Comparison of ENCODE assay signal across 23 cellular contexts in the genomic region with DNA sequence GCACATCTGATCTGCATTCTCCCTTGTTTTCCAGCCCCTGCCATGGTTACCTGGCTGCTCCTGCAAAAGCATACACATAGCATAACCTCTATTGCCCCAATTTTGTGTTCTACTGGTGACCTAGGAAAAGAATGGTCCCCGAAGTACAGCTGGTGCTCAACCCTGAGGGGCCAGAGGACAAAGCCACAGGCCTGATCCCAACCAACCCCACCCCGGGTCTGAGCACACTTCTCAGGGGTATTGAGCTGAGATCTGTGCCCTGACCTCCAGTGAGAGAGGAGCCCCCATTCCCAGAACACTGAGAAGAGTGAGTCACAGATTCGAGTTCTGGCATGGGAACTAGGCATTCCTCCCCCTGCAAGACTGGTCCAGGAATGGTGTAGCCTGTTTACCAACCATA.
DNase-seq lines count a peak whose midpoint lies in the region; ATAC-seq and TF ChIP-seq lines count a peak whose summit lies in the region.
"Had no signal": no experiment of that assay in that cellular context is flagged by ENCODE, and none has a peak within 500 bp of the region (broad histone marks: within the 10 kb centered on the region; RNA-seq: fewer than 3 reads in every experiment).

No MANE protein-coding gene starts in this region.

- H3K9me3 ChIP-seq in aorta (ENCODE audit: control insufficient read depth, low read length), result no peaks in the 10 kb centered on the region
- H3K9me3 ChIP-seq: BE2C, BLaER1 had no signal

- 57 to 84% methylated on average over 3 of the region's 3 CpGs for WGBS in aorta, 2 donors

- H3K4me3 ChIP-seq in aorta (ENCODE audit: low read length in 2 of 2), result no peak overlapping the region
- H3K4me3 ChIP-seq: BLaER1, GM12878 had no signal

- no peaks in the 10 kb centered on the region for H3K36me3 ChIP-seq in aorta (ENCODE audit: control insufficient read depth in 1 of 2, insufficient read depth in 2 of 2, low read length in 1 of 2)
- H3K36me3 ChIP-seq: BE2C, BLaER1 had no signal

- H3K4me1 Mint-ChIP-seq in chondrocyte (ENCODE audit: low read depth), result no peaks in the 10 kb centered on the region
- H3K4me1 Mint-ChIP-seq: CD14-positive monocyte; CD4-positive, alpha-beta memory T cell; CD4-positive, CD25-positive, alpha-beta regulatory T cell; CD8-positive, alpha-beta memory T cell had no signal

- no peaks in the 10 kb centered on the region for H3K27me3 ChIP-seq in aorta (ENCODE audit: control insufficient read depth in 1 of 2, insufficient read depth in 2 of 2, low read length in 1 of 2)
- H3K27me3 ChIP-seq: BE2C had no signal

- H3K36me3 Mint-ChIP-seq in chondrocyte (ENCODE audit: low read depth), result no peaks in the 10 kb centered on the region
- H3K36me3 Mint-ChIP-seq: CD14-positive monocyte; CD4-positive, alpha-beta memory T cell; CD4-positive, CD25-positive, alpha-beta regulatory T cell; CD8-positive, alpha-beta memory T cell had no signal

- H3K27ac Mint-ChIP-seq in chondrocyte (ENCODE audit: unreplicated experiment), result no peak overlapping the region
- H3K27ac Mint-ChIP-seq: CD14-positive monocyte; CD4-positive, alpha-beta memory T cell; CD4-positive, CD25-positive, alpha-beta regulatory T cell; CD8-positive, alpha-beta memory T cell had no signal

- intact Hi-C loops in aorta (cut with DNase I), result no loop called here

- ATAC-seq in aorta (ENCODE audit: low FRiP score), result peak; percentile 19

- no peaks in the 10 kb centered on the region for H3K4me1 ChIP-seq in aorta (ENCODE audit: control insufficient read depth in 1 of 2, insufficient read depth in 2 of 2, low read length in 2 of 2)
- H3K4me1 ChIP-seq: BE2C, BLaER1 had no signal

- no peak overlapping the region for H3K4me3 Mint-ChIP-seq in chondrocyte (ENCODE audit: unreplicated experiment)
- H3K4me3 Mint-ChIP-seq: CD14-positive monocyte; CD4-positive, alpha-beta memory T cell; CD4-positive, CD25-positive, alpha-beta regulatory T cell; CD8-positive, alpha-beta memory T cell had no signal

- H3K9me3 Mint-ChIP-seq in chondrocyte (ENCODE audit: low read depth), result peaks cover 6% of the 10 kb centered on the region
- H3K9me3 Mint-ChIP-seq: CD14-positive monocyte had no signal

- H3K27ac ChIP-seq in aorta (ENCODE audit: low read depth in 1 of 2, low read length in 2 of 2), result no peak overlapping the region
- H3K27ac ChIP-seq: BLaER1 had no signal

- no peaks in the 10 kb centered on the region for H3K27me3 Mint-ChIP-seq in chondrocyte (ENCODE audit: low read depth)
- H3K27me3 Mint-ChIP-seq: CD4-positive, alpha-beta memory T cell; CD4-positive, CD25-positive, alpha-beta regulatory T cell had no signal

- no peak for TF ChIP-seq CTCF in chondrocyte (IDR thresholded peaks at IDR 0.05)

- DNase-seq in chondrocyte (ENCODE audit: low spot score) (peak; percentile 34), mesenteric fat pad (ENCODE audit: low spot score) (peak; percentile 53), aorta (no peak), NCI-H1048 (lab: John Stamatoyannopoulos, UW) (no peak), nucleus accumbens (lab: John Stamatoyannopoulos, UW) (no peak), SHP77 (lab: John Stamatoyannopoulos, UW) (no peak)
- DNase-seq: 8988T; ACHN; BE2C; C1 segment of cervical spinal cord; CD4-positive, alpha-beta memory T cell; CD4-positive, CD25-positive, alpha-beta regulatory T cell; CD8-positive, alpha-beta memory T cell; DMS 273 treated with DMSO at 0.1 percent for 48 hours; DMS153; DMS53; DMS79; DND-41; EL; GDM1 had no signal

Comparison
In these comparisons a context has a peak if more than half of its experiments do, and no peak if none do; other contexts are left out.
1. DNase-seq: peak in chondrocyte (single experiment) and mesenteric fat pad (single experiment); none in aorta (0 of 2), NCI-H1048 (single experiment), nucleus accumbens (0 of 56) and SHP77 (0 of 2).